Comparison of ENCODE assay signal across 8 cellular contexts in genomic region chr12:12890815-12891645, GRCh38. TPM values are rescaled to one million over a fixed set of nuclear protein-coding genes. Genes with fewer than 3 reads are reported as not detected.
DNase-seq lines count a peak whose midpoint lies in the region; ATAC-seq and TF ChIP-seq lines count a peak whose summit lies in the region.

Gene GPRC5A (plus strand): TSS chr12:12891562. CDS start chr12:12908250, 16,688 bp downstream.

- no peak for TF ChIP-seq CTCF in CD4-positive, alpha-beta T cell (IDR thresholded peaks at IDR 0.05)
- TF ChIP-seq CTCF in cardiac muscle cell (IDR thresholded peaks at IDR 0.05; ENCODE audit: low read depth, low read length) (peak; percentile 28), osteocyte (IDR thresholded peaks at IDR 0.05) (peak; percentile 49)

- CTCF ChIA-PET in CD4-positive, alpha-beta T cell (lab: Charles Lee) = interaction anchor here (1.0 kb wide), 1 partner anchor 25 kb away, joined by 3 read pairs; no protein-coding TSS in a partner anchor

- peak; percentile 66 for ATAC-seq in CD4-positive, alpha-beta T cell (ENCODE audit: poor library complexity)
- no peak for ATAC-seq in GM21447 (IDR thresholded peaks at IDR 0.05; ENCODE audit: unreplicated experiment)
- no peak for ATAC-seq in GM18519 (IDR thresholded peaks at IDR 0.05; ENCODE audit: low FRiP score, unreplicated experiment)

- H3K27me3 Mint-ChIP-seq in CD4-positive, alpha-beta T cell = peaks cover 26% of the 10 kb centered on the region
- H3K27me3 Mint-ChIP-seq in osteocyte (ENCODE audit: unreplicated experiment) = no peaks in the 10 kb centered on the region

- peak within 1 kb of the TSS; percentile 34 for H3K4me3 ChIP-seq in cardiac muscle cell

- no peaks in the 10 kb centered on the region for H3K9me3 ChIP-seq in CD4-positive, alpha-beta T cell (ENCODE audit: control insufficient read depth, low read length)
- no peaks in the 10 kb centered on the region for H3K9me3 ChIP-seq in cardiac muscle cell (ENCODE audit: low read depth)

- intact Hi-C loops in CD4-positive, alpha-beta T cell (cut with DNase I, micrococcal nuclease) = loop anchor here (2.0 to 5.0 kb wide), 3 partner anchors 54 to 102 kb away; no protein-coding TSS in a partner anchor

- 0 to 2% (median 1%) methylated on average over 41 to 46 of the region's 46 CpGs for WGBS in adipose tissue, 3 donors

- no peak within 1 kb of the TSS for H3K27ac ChIP-seq in CD4-positive, alpha-beta T cell (ENCODE audit: low read depth, low read length)
- H3K27ac ChIP-seq in adipose tissue (ENCODE audit: low read depth, low read length) (peak within 1 kb of the TSS; percentile 17), cardiac muscle cell (no peak within 1 kb of the TSS)

- H3K36me3 ChIP-seq in cardiac muscle cell = no peaks in the 10 kb centered on the region

- peaks cover under 1% of the 10 kb centered on the region for H3K4me1 ChIP-seq in cardiac muscle cell (ENCODE audit: low read depth)

- peaks cover 19% of the 10 kb centered on the region for H3K4me1 Mint-ChIP-seq in CD4-positive, alpha-beta T cell (ENCODE audit: low read depth)
- H3K4me1 Mint-ChIP-seq in osteocyte (ENCODE audit: unreplicated experiment) = peaks cover 47% of the 10 kb centered on the region

- peaks cover 25% of the 10 kb centered on the region for H3K27me3 ChIP-seq in CD4-positive, alpha-beta T cell (ENCODE audit: control insufficient read depth, insufficient read depth, low read length)
- H3K27me3 ChIP-seq in cardiac muscle cell = peaks cover 25% of the 10 kb centered on the region

- DNase-seq in CD4-positive, alpha-beta T cell = peak in 9 of 10 experiments; percentile 7 to 39 (median 21)
- peak; percentile 79 for DNase-seq in HCEC 1CT
- peak; percentile 81 to 95 for DNase-seq in cardiac muscle cell (ENCODE audit: low read depth in 1 of 2, low spot score in 1 of 2)
- peak; percentile 93 for DNase-seq in osteocyte (ENCODE audit: extremely low spot score, unreplicated experiment)

- no peaks in the 10 kb centered on the region for H3K36me3 Mint-ChIP-seq in CD4-positive, alpha-beta T cell (ENCODE audit: low read depth)
- no peaks in the 10 kb centered on the region for H3K36me3 Mint-ChIP-seq in osteocyte (ENCODE audit: unreplicated experiment)

- H3K27ac Mint-ChIP-seq in CD4-positive, alpha-beta T cell = peak within 1 kb of the TSS; percentile 34
- peak within 1 kb of the TSS; percentile 94 for H3K27ac Mint-ChIP-seq in osteocyte (ENCODE audit: unreplicated experiment)

- POLR2A ChIA-PET in CD4-positive, alpha-beta T cell (lab: Charles Lee) = interaction anchor here (1.0 to 1.6 kb wide), 4 partner anchors 54 to 103 kb away, joined by 3 to 6 read pairs (median 4); no protein-coding TSS in a partner anchor

- H3K9me3 Mint-ChIP-seq in CD4-positive, alpha-beta T cell = no peaks in the 10 kb centered on the region
- H3K9me3 Mint-ChIP-seq in osteocyte (ENCODE audit: unreplicated experiment) = no peaks in the 10 kb centered on the region

- peak within 1 kb of the TSS; percentile 89 for H3K4me3 Mint-ChIP-seq in CD4-positive, alpha-beta T cell
- H3K4me3 Mint-ChIP-seq in osteocyte (ENCODE audit: unreplicated experiment) = peak within 1 kb of the TSS; percentile 83

TF ChIP-seq in PFSK-1, 5 proteins besides CTCF, POLR2A, EP300 and RAD21:
- TF ChIP-seq TAF1 (IDR thresholded peaks at IDR 0.05; ENCODE audit: borderline replicate concordance, insufficient read depth, low read length) (no peak), FOXP2 (optimal IDR thresholded peaks at IDR 0.05; ENCODE audit: borderline replicate concordance, extremely low read depth, extremely low read length, insufficient read depth) (peak; percentile 47), POLR2AphosphoS5 (IDR thresholded peaks at IDR 0.05; ENCODE audit: low read depth, low read length) (peak; percentile 67), REST (IDR thresholded peaks at IDR 0.05; ENCODE audit: insufficient read depth in 1 of 2, low read depth in 2 of 2, low read length in 2 of 2) (peak; percentile 80 to 86), SIN3A (IDR thresholded peaks at IDR 0.05; ENCODE audit: borderline replicate concordance, insufficient read depth, low read length) (peak; percentile 62; the same call in 1 of the 2 replicates)

RNA-seq across cellular contexts. Expression of gene GPRC5A, which starts in this region (rescaled TPM):
- total RNA-seq in CD4-positive, alpha-beta T cell = under 1 TPM; 0.14 to 0.47 TPM
- polyA plus RNA-seq in PFSK-1 (2012; ENCODE audit: insufficient read length, low read depth) = 11.0 TPM
- polyA plus RNA-seq in adipose tissue = 10 to 100 TPM in 2 of 3 donors, 1 to 10 TPM in 1; 1.4 to 49.4 (median 12.1) TPM
- 0.53 and 1.5 TPM in 2 replicates for total RNA-seq in cardiac muscle cell
- polyA plus RNA-seq in cardiac muscle cell = 0.23 and 0.24 TPM in 2 replicates
- 25.7 and 27.3 TPM in 2 replicates for total RNA-seq in osteocyte

Comparison
In these comparisons a context has a peak if more than half of its experiments do, and no peak if none do; other contexts are left out.
1. RNA of gene GPRC5A (total RNA-seq): 25.7 to 27.3 TPM in osteocyte; 0.53 to 1.5 TPM in cardiac muscle cell and 0.14 to 0.47 TPM in CD4-positive, alpha-beta T cell; every median in the first group is over 10 times any median in the second.
2. Peak in DNase-seq and ATAC-seq in CD4-positive, alpha-beta T cell; RNA of the gene not detected or under 1 TPM.
3. DNase-seq: peak in every context shown above with its lines; median percentile 93 in osteocyte; 88 in cardiac muscle cell; 79 in HCEC 1CT; 21 in CD4-positive, alpha-beta T cell.